Comparison of ENCODE assay signal across 35 cellular contexts in the genomic region with DNA sequence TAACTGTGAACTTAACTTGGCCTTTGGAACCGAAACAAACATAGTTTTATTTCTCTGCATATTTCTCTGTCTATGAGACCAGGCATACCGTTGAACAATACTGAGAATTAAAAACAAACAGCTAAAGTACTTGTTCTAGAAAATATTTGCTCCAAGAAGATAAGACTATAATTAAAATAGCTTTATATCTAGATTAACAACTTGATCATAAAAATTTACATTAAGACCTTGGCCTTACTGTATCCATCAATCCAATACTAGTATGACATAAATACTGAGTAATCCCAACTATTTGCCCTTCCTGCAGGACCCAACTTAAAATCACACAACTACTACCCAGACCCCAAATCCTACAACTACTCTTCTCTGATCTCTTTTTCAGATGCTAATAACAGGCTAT.
"Had no signal": no experiment of that assay in that cellular context is flagged by ENCODE, and none has a peak within 500 bp of the region (broad histone marks: within the 10 kb centered on the region; RNA-seq: fewer than 3 reads in every experiment).

No MANE protein-coding gene starts in this region.

- ATAC-seq: activated CD8-positive, alpha-beta T cell treated with anti-CD3 and anti-CD28 coated beads for 36 hours; activated naive CD4-positive, alpha-beta T cell treated with anti-CD3 and anti-CD28 coated beads, Interleukin-2, amount 50 U/mL, for 72 hours; activated T-cell treated with anti-CD3 and anti-CD28 coated beads, Interleukin-2, amount 50 U/mL, for 4 hours; activated T-cell treated with anti-CD3 and anti-CD28 coated beads, Interleukin-2, amount 50 U/mL, for 72 hours; activated T-helper 17 cell treated with anti-CD3 and anti-CD28 coated beads, Interleukin-2, amount 50 U/mL, for 72 hours; body of pancreas had no signal

- H3K36me3 Mint-ChIP-seq: activated CD4-positive, alpha-beta memory T cell treated with anti-CD3 and anti-CD28 coated beads for 36 hours; activated naive CD4-positive, alpha-beta T cell treated with anti-CD3 and anti-CD28 coated beads, Interleukin-2, amount 50 U/mL, for 72 hours had no signal

- H3K4me1 Mint-ChIP-seq: activated B cell treated with CpG ODN at 0.5 μM for 24 hours; activated CD4-positive, alpha-beta T cell treated with anti-CD3 and anti-CD28 coated beads, Interleukin-2, amount 10 ng/mL, durations not matched to agents 24 days and 14 days; activated naive CD8-positive, alpha-beta T cell treated with anti-CD3 and anti-CD28 coated beads for 36 hours; activated T-helper 17 cell treated with anti-CD3 and anti-CD28 coated beads, Interleukin-2, amount 50 U/mL, for 72 hours had no signal

- DNase-seq: activated B cell treated with CpG ODN at 0.5 μM for 24 hours; activated CD4-positive, alpha-beta memory T cell treated with anti-CD3 and anti-CD28 coated beads for 36 hours; activated CD4-positive, alpha-beta T cell treated with anti-CD3 and anti-CD28 coated beads for 4 hours; activated CD4-positive, alpha-beta T cell treated with anti-CD3 and anti-CD28 coated beads, Interleukin-2, amount 10 ng/mL, durations not matched to agents 24 days and 14 days; activated CD4-positive, alpha-beta T cell treated with anti-CD3 and anti-CD28 coated beads, Interleukin-2, amount 50 U/mL, for 1 hour; activated CD4-positive, alpha-beta T cell treated with anti-CD3 and anti-CD28 coated beads, Interleukin-2, amount 50 U/mL, for 4 hours; activated CD4-positive, CD25-positive, alpha-beta regulatory T cell treated with anti-CD3 and anti-CD28 coated beads, Interleukin-2, amount 50 U/mL, for 72 hours; activated CD8-positive, alpha-beta memory T cell treated with anti-CD3 and anti-CD28 coated beads, Interleukin-2, amount 50 U/mL, for 4 hours; activated CD8-positive, alpha-beta T cell treated with anti-CD3 and anti-CD28 coated beads for 36 hours; activated effector memory CD4-positive, alpha-beta T cell treated with anti-CD3 and anti-CD28 coated beads, Interleukin-2, amount 50 U/mL, for 16 hours; activated gamma-delta T cell treated with Interleukin-2 at 50 U/mL for 16 hours; activated naive CD4-positive, alpha-beta T cell; activated naive CD4-positive, alpha-beta T cell treated with anti-CD3 and anti-CD28 coated beads for 36 hours; activated naive CD4-positive, alpha-beta T cell treated with anti-CD3 and anti-CD28 coated beads, Interleukin-2, amount 50 U/mL, for 16 hours; activated naive CD8-positive, alpha-beta T cell treated with anti-CD3 and anti-CD28 coated beads for 36 hours; activated T-cell treated with anti-CD3 and anti-CD28 coated beads for 4 hours; activated T-cell treated with anti-CD3 and anti-CD28 coated beads, Interleukin-2, amount 50 U/mL, for 1 hour; activated T-cell treated with anti-CD3 and anti-CD28 coated beads, Interleukin-2, amount 50 U/mL, for 4 hours; activated T-cell treated with anti-CD3 and anti-CD28 coated beads, Interleukin-2, amount 50 U/mL, for 72 hours; adrenal gland; amniotic stem cell; aorta; body of pancreas; brain microvascular endothelial cell; central memory CD4-positive, alpha-beta T cell; T-helper 1 cell; T-helper 2 cell; T-helper 9 cell; WERI-Rb-1 had no signal

- H3K36me3 ChIP-seq: adrenal gland, brain microvascular endothelial cell, breast epithelium, WERI-Rb-1 had no signal

- H3K4me3 ChIP-seq: adrenal gland, body of pancreas, breast epithelium had no signal

- H3K4me3 Mint-ChIP-seq: activated B cell treated with CpG ODN at 0.5 μM for 24 hours; activated CD4-positive, alpha-beta memory T cell treated with anti-CD3 and anti-CD28 coated beads for 36 hours; activated CD4-positive, alpha-beta T cell treated with anti-CD3 and anti-CD28 coated beads, Interleukin-2, amount 10 ng/mL, durations not matched to agents 24 days and 14 days; activated CD8-positive, alpha-beta T cell treated with anti-CD3 and anti-CD28 coated beads for 36 hours; activated naive CD4-positive, alpha-beta T cell treated with anti-CD3 and anti-CD28 coated beads for 36 hours; activated naive CD8-positive, alpha-beta T cell treated with anti-CD3 and anti-CD28 coated beads for 36 hours; activated T-cell treated with anti-CD3 and anti-CD28 coated beads, Interleukin-2, amount 50 U/mL, for 4 hours; activated T-cell treated with anti-CD3 and anti-CD28 coated beads, Interleukin-2, amount 50 U/mL, for 72 hours; activated T-helper 1 cell treated with anti-CD3 and anti-CD28 coated beads, Interleukin-12 subunit alpha, Interleukin-12 subunit beta, Interleukin-2, Interleukin-4 antibody, amounts not matched to agents 30 ng/mL and 10 ng/mL and 1 ng/mL, durations not matched to agents 14 hours and 24 hours and 36 hours; activated T-helper 17 cell treated with anti-CD3 and anti-CD28 coated beads, Interleukin-2, amount 50 U/mL, for 72 hours; T-helper 1 cell treated with Interleukin-12 subunit alpha and Interleukin-12 subunit beta and Interleukin-4 antibody, amounts not matched to agents 30 μg/mL and 1 μg/mL, for 36 hours; T-helper 2 cell treated with Interferon-gamma antibody and Interleukin-4, amounts not matched to agents 5 μg/mL and 100 μg/mL, for 36 hours had no signal

- H3K27ac ChIP-seq: adrenal gland, body of pancreas, brain microvascular endothelial cell, breast epithelium, WERI-Rb-1 had no signal

- H3K4me1 ChIP-seq: adrenal gland, body of pancreas, breast epithelium had no signal

- H3K27me3 ChIP-seq: adrenal gland, body of pancreas, brain microvascular endothelial cell, breast epithelium had no signal

- H3K27me3 Mint-ChIP-seq: activated B cell treated with CpG ODN at 0.5 μM for 24 hours; activated CD4-positive, alpha-beta memory T cell treated with anti-CD3 and anti-CD28 coated beads for 36 hours; activated CD4-positive, alpha-beta T cell treated with anti-CD3 and anti-CD28 coated beads, Interleukin-2, amount 10 ng/mL, durations not matched to agents 24 days and 14 days; activated CD8-positive, alpha-beta T cell treated with anti-CD3 and anti-CD28 coated beads for 36 hours; activated naive CD8-positive, alpha-beta T cell treated with anti-CD3 and anti-CD28 coated beads for 36 hours; activated T-helper 17 cell treated with anti-CD3 and anti-CD28 coated beads, Interleukin-2, amount 50 U/mL, for 72 hours had no signal

- H3K27ac Mint-ChIP-seq: activated B cell treated with CpG ODN at 0.5 μM for 24 hours; activated CD4-positive, alpha-beta memory T cell treated with anti-CD3 and anti-CD28 coated beads for 36 hours; activated CD4-positive, alpha-beta T cell treated with anti-CD3 and anti-CD28 coated beads, Interleukin-2, amount 10 ng/mL, durations not matched to agents 24 days and 14 days; activated CD8-positive, alpha-beta T cell treated with anti-CD3 and anti-CD28 coated beads for 36 hours; activated naive CD4-positive, alpha-beta T cell treated with anti-CD3 and anti-CD28 coated beads for 36 hours; activated naive CD4-positive, alpha-beta T cell treated with anti-CD3 and anti-CD28 coated beads, Interleukin-2, amount 50 U/mL, for 72 hours; activated naive CD8-positive, alpha-beta T cell treated with anti-CD3 and anti-CD28 coated beads for 36 hours; activated T-cell treated with anti-CD3 and anti-CD28 coated beads, Interleukin-2, amount 50 U/mL, for 72 hours; activated T-helper 1 cell treated with anti-CD3 and anti-CD28 coated beads, Interleukin-12 subunit alpha, Interleukin-12 subunit beta, Interleukin-2, Interleukin-4 antibody, amounts not matched to agents 30 ng/mL and 10 ng/mL and 1 ng/mL, durations not matched to agents 14 hours and 24 hours and 36 hours; activated T-helper 17 cell treated with anti-CD3 and anti-CD28 coated beads, Interleukin-2, amount 50 U/mL, for 72 hours; T-helper 1 cell treated with Interleukin-12 subunit alpha and Interleukin-12 subunit beta and Interleukin-4 antibody, amounts not matched to agents 30 μg/mL and 1 μg/mL, for 36 hours; T-helper 2 cell treated with Interferon-gamma antibody and Interleukin-4, amounts not matched to agents 5 μg/mL and 100 μg/mL, for 36 hours had no signal

- H3K9me3 ChIP-seq: adrenal gland, body of pancreas, breast epithelium had no signal
